In the genomic region with DNA sequence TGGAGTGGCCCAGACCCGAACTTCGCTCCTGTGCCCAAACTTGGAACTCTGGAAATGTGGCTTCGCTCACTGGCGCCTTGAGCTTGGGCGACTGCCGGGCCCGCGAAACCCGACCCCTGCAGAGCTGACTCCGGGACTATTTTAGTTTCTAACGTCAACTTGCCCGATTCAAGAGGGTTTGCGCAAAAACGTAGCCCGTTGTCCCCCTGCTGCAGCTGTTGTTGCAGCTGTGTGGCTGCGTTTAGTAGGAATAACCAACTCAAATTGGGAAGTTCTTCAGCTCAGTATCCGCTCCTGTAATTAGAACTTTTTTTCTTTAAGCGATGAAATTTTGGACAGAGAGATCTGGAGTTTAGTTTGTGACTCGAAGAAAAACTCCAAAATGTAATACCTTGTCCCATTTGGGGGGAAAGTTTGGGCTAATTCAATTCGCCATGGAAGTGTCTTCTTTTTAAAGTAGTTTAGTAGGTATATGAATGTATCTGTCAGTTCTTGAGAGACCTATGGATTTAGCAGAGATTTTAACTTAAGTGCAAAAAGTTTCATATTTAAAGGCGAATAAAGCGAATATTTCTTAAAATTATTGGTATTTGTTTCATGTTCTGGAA, we compare ENCODE assay signal across 8 cellular contexts. TPM values are rescaled to one million over a fixed set of nuclear protein-coding genes. Genes with fewer than 3 reads are reported as not detected.
DNase-seq lines count a peak whose midpoint lies in the region; ATAC-seq and TF ChIP-seq lines count a peak whose summit lies in the region.

No MANE protein-coding gene starts in this region.

- H3K4me1 Mint-ChIP-seq in stimulated activated naive CD8-positive, alpha-beta T cell treated with anti-CD3 and anti-CD28 coated beads, Interleukin-15, Interleukin-2, amounts not matched to agents 100 ng/mL and 50 ng/mL, for 24 hours (ENCODE audit: low read depth), result peaks cover 61% of the 10 kb centered on the region
- peaks cover 36% of the 10 kb centered on the region for H3K4me1 Mint-ChIP-seq in endothelial cell (ENCODE audit: unreplicated experiment)
- peaks cover 44 to 67% of the 10 kb centered on the region in 2 donors for H3K4me1 Mint-ChIP-seq in natural killer cell treated with Interleukin-12 subunit alpha and Interleukin-12 subunit beta and Interleukin-15 and Interleukin-18, amount 100 ng/mL, for 72 hours (ENCODE audit: low read depth in 2 of 2)

- no peak for TF ChIP-seq CTCF in endothelial cell (IDR thresholded peaks at IDR 0.05; ENCODE audit: unreplicated experiment)

- no peaks in the 10 kb centered on the region for H3K9me3 Mint-ChIP-seq in stimulated activated naive CD8-positive, alpha-beta T cell treated with anti-CD3 and anti-CD28 coated beads, Interleukin-15, Interleukin-2, amounts not matched to agents 100 ng/mL and 50 ng/mL, for 24 hours
- no peaks in the 10 kb centered on the region for H3K9me3 Mint-ChIP-seq in endothelial cell (ENCODE audit: unreplicated experiment)
- no peaks in the 10 kb centered on the region for H3K9me3 Mint-ChIP-seq in natural killer cell treated with Interleukin-12 subunit alpha and Interleukin-12 subunit beta and Interleukin-15 and Interleukin-18, amount 100 ng/mL, for 72 hours

- peak overlapping the region; percentile 64 for H3K27ac Mint-ChIP-seq in stimulated activated naive CD8-positive, alpha-beta T cell treated with anti-CD3 and anti-CD28 coated beads, Interleukin-15, Interleukin-2, amounts not matched to agents 100 ng/mL and 50 ng/mL, for 24 hours
- peak overlapping the region; percentile 99 for H3K27ac Mint-ChIP-seq in endothelial cell (ENCODE audit: unreplicated experiment)
- peak overlapping the region; percentile 80 to 93 for H3K27ac Mint-ChIP-seq in natural killer cell treated with Interleukin-12 subunit alpha and Interleukin-12 subunit beta and Interleukin-15 and Interleukin-18, amount 100 ng/mL, for 72 hours

- DNase-seq in stimulated activated naive CD8-positive, alpha-beta T cell treated with anti-CD3 and anti-CD28 coated beads, Interleukin-15, Interleukin-2, amounts not matched to agents 100 U/mL and 50 U/mL, for 24 hours, result no peak
- DNase-seq in SJCRH30, result peak; percentile 70 to 79
- peak; percentile 40 for DNase-seq in endothelial cell (ENCODE audit: low spot score)
- no peak for DNase-seq in natural killer cell treated with Interleukin-12 subunit alpha and Interleukin-12 subunit beta and Interleukin-15 and Interleukin-18, amount 100 ng/mL, for 72 hours (ENCODE audit: low spot score)
- DNase-seq in NCI-H1105 treated with DMSO at 0.1 percent for 48 hours (lab: John Stamatoyannopoulos, UW), result no peak

- no peak for ATAC-seq in stimulated activated naive CD8-positive, alpha-beta T cell treated with anti-CD3 and anti-CD28 coated beads, Interleukin-15, Interleukin-2, amounts not matched to agents 100 U/mL and 50 U/mL, for 24 hours
- ATAC-seq in natural killer cell treated with Interleukin-12 subunit alpha and Interleukin-12 subunit beta and Interleukin-15 and Interleukin-18, amount 100 ng/mL, for 72 hours, result peak in 1 of 2 donors; percentile 0
- no peak for ATAC-seq in HG03460 (IDR thresholded peaks at IDR 0.05; ENCODE audit: unreplicated experiment)
- no peak for ATAC-seq in GM21717 (IDR thresholded peaks at IDR 0.05; ENCODE audit: unreplicated experiment)

- H3K4me3 ChIP-seq in SJCRH30, result peak overlapping the region; percentile 93

- no peaks in the 10 kb centered on the region for H3K27me3 Mint-ChIP-seq in stimulated activated naive CD8-positive, alpha-beta T cell treated with anti-CD3 and anti-CD28 coated beads, Interleukin-15, Interleukin-2, amounts not matched to agents 100 ng/mL and 50 ng/mL, for 24 hours
- peaks cover 15% of the 10 kb centered on the region for H3K27me3 Mint-ChIP-seq in endothelial cell (ENCODE audit: unreplicated experiment)
- no peaks in the 10 kb centered on the region for H3K27me3 Mint-ChIP-seq in natural killer cell treated with Interleukin-12 subunit alpha and Interleukin-12 subunit beta and Interleukin-15 and Interleukin-18, amount 100 ng/mL, for 72 hours

- peaks cover 36% of the 10 kb centered on the region for H3K36me3 Mint-ChIP-seq in stimulated activated naive CD8-positive, alpha-beta T cell treated with anti-CD3 and anti-CD28 coated beads, Interleukin-15, Interleukin-2, amounts not matched to agents 100 ng/mL and 50 ng/mL, for 24 hours (ENCODE audit: low read depth)
- H3K36me3 Mint-ChIP-seq in endothelial cell (ENCODE audit: low read depth, unreplicated experiment), result peaks cover 9% of the 10 kb centered on the region
- peaks cover 24% of the 10 kb centered on the region for H3K36me3 Mint-ChIP-seq in natural killer cell treated with Interleukin-12 subunit alpha and Interleukin-12 subunit beta and Interleukin-15 and Interleukin-18, amount 100 ng/mL, for 72 hours

- H3K36me3 ChIP-seq in SJCRH30, result peaks cover 16% of the 10 kb centered on the region

- no peaks in the 10 kb centered on the region for H3K27me3 ChIP-seq in SJCRH30

- H3K4me1 ChIP-seq in SJCRH30, result peaks cover 15% of the 10 kb centered on the region

- peak overlapping the region; percentile 99 for H3K27ac ChIP-seq in SJCRH30

- H3K4me3 Mint-ChIP-seq in stimulated activated naive CD8-positive, alpha-beta T cell treated with anti-CD3 and anti-CD28 coated beads, Interleukin-15, Interleukin-2, amounts not matched to agents 100 ng/mL and 50 ng/mL, for 24 hours, result peak overlapping the region; percentile 95
- peak overlapping the region; percentile 98 for H3K4me3 Mint-ChIP-seq in endothelial cell (ENCODE audit: unreplicated experiment)
- peak overlapping the region; percentile 88 for H3K4me3 Mint-ChIP-seq in natural killer cell treated with Interleukin-12 subunit alpha and Interleukin-12 subunit beta and Interleukin-15 and Interleukin-18, amount 100 ng/mL, for 72 hours

- H3K9me3 ChIP-seq in SJCRH30 (replicated peaks), result no peaks in the 10 kb centered on the region

RNA-seq across cellular contexts. Expression of gene MYL12A, which starts 0.6 kb away (rescaled TPM):
- 207 and 234 TPM in 2 replicates for total RNA-seq in SJCRH30 (2014; rRNA removed; shearing (Covaris generic))
- total RNA-seq in endothelial cell (ENCODE audit: unreplicated experiment), result 430 TPM
- 100 to 1,000 TPM; 260 to 658 TPM for total RNA-seq in natural killer cell treated with Interleukin-12 subunit alpha and Interleukin-12 subunit beta and Interleukin-15 and Interleukin-18, amount 100 ng/mL, for 72 hours

RNA-seq across cellular contexts. Expression of gene MYL12B, which starts 13.8 kb away (rescaled TPM):
- total RNA-seq in SJCRH30 (2014; rRNA removed; shearing (Covaris generic)), result 106 and 118 TPM in 2 replicates
- 298 TPM for total RNA-seq in endothelial cell (ENCODE audit: unreplicated experiment)
- 100 to 1,000 TPM; 192 to 310 TPM for total RNA-seq in natural killer cell treated with Interleukin-12 subunit alpha and Interleukin-12 subunit beta and Interleukin-15 and Interleukin-18, amount 100 ng/mL, for 72 hours

RNA-seq across cellular contexts. Expression of gene MYOM1, which starts 28.4 kb away (rescaled TPM):
- 0.06 and 0.23 TPM in 2 replicates for total RNA-seq in SJCRH30 (2014; rRNA removed; shearing (Covaris generic))
- total RNA-seq in endothelial cell (ENCODE audit: unreplicated experiment), result 0.49 TPM
- under 1 TPM; 0.88 to 0.98 TPM for total RNA-seq in natural killer cell treated with Interleukin-12 subunit alpha and Interleukin-12 subunit beta and Interleukin-15 and Interleukin-18, amount 100 ng/mL, for 72 hours

Comparison
In these comparisons a context has a peak if more than half of its experiments do, and no peak if none do; other contexts are left out.
1. DNase-seq: peak in SJCRH30 (2 of 2) and endothelial cell (single experiment); none in stimulated activated naive CD8-positive, alpha-beta T cell treated with anti-CD3 and anti-CD28 coated beads, Interleukin-15, Interleukin-2, amounts not matched to agents 100 U/mL and 50 U/mL, for 24 hours (single experiment), natural killer cell treated with Interleukin-12 subunit alpha and Interleukin-12 subunit beta and Interleukin-15 and Interleukin-18, amount 100 ng/mL, for 72 hours (single experiment) and NCI-H1105 treated with DMSO at 0.1 percent for 48 hours (single experiment).
2. Peak in every context shown above with its lines, with median percentiles within 50 percentile points of each other: H3K27ac Mint-ChIP-seq and H3K4me3 Mint-ChIP-seq.